Comparison of ENCODE assay signal across 8 cellular contexts in genomic region chr2:240983361-240983995, GRCh38. TPM values are rescaled to one million over a fixed set of nuclear protein-coding genes. Genes with fewer than 3 reads are reported as not detected.
A peak's percentile ranks its signal among the peaks of the same experiment; 100 is the strongest.
DNase-seq lines count a peak whose midpoint lies in the region; TF ChIP-seq lines count a peak whose summit lies in the region.

No MANE protein-coding gene starts in this region.

- H3K27me3 ChIP-seq in ascending aorta (no peaks in the 10 kb centered on the region), stomach (peaks cover 0 to 34% (median 0%) of the 10 kb centered on the region in 3 donors)

- intact Hi-C loops in ascending aorta (cut with DNase I) = no loop called here
- intact Hi-C loops in stomach (cut with DNase I; ENCODE audit: low total_unique reads) = no loop called here

- DNase-seq in NCI-H2029 (lab: John Stamatoyannopoulos, UW) (peak; percentile 27), NCI-H2029 treated with DMSO at 0.1 percent for 48 hours (lab: John Stamatoyannopoulos, UW) (no peak), NCI-H526 treated with DMSO at 0.1 percent for 48 hours (lab: John Stamatoyannopoulos, UW) (peak; percentile 42), ascending aorta (ENCODE audit: low spot score in 2 of 2) (peak; percentile 7 to 58), islet precursor cell (peak; percentile 84), stomach (peak; percentile 50), hepatic stellate cell (ENCODE audit: low spot score) (no peak), middle frontal gyrus (ENCODE audit: extremely low spot score, low spot score) (no peak)

- no peak for TF ChIP-seq EP300 in stomach (IDR thresholded peaks at IDR 0.05)

- H3K27ac ChIP-seq in ascending aorta (no peak overlapping the region), stomach (no peak overlapping the region)

- H3K9me3 ChIP-seq in ascending aorta (no peaks in the 10 kb centered on the region), stomach (no peaks in the 10 kb centered on the region)

- no peak for TF ChIP-seq POLR2A in stomach (IDR thresholded peaks at IDR 0.05)

- peaks cover 16 to 30% of the 10 kb centered on the region in 2 donors for H3K4me1 ChIP-seq in ascending aorta
- peaks cover 14 to 30% (median 23%) of the 10 kb centered on the region in 4 donors for H3K4me1 ChIP-seq in stomach

- no peaks in the 10 kb centered on the region for H3K36me3 ChIP-seq in ascending aorta
- no peaks in the 10 kb centered on the region for H3K36me3 ChIP-seq in stomach

- TF ChIP-seq CTCF in ascending aorta (IDR thresholded peaks at IDR 0.05) (peak; percentile 54 to 73 (median 61)), stomach (IDR thresholded peaks at IDR 0.05) (peak in 4 of 7 experiments; percentile 13 to 50 (median 36))

- no peak overlapping the region for H3K4me3 ChIP-seq in ascending aorta
- peak overlapping the region in 1 of 4 donors; percentile 15 for H3K4me3 ChIP-seq in stomach

- 5 to 28% (median 8%) methylated on average over 4 to 45 of the region's 45 CpGs for WGBS in stomach, 5 donors

RNA-seq across cellular contexts. Expression of gene SNED1, which starts 14.9 kb away (rescaled TPM):
- 84.3 TPM for total RNA-seq in ascending aorta
- 100 to 1,000 TPM in 1 of 5 donors, 10 to 100 TPM in 4; 11.4 to 106 (median 22.7) TPM for total RNA-seq in stomach
- 1 to 10 TPM; 2.0 to 2.7 (median 2.3) TPM for polyA plus RNA-seq in stomach

Comparison
In these comparisons a context has a peak if more than half of its experiments do, and no peak if none do; other contexts are left out.
1. DNase-seq: peak in NCI-H2029 (single experiment), NCI-H526 treated with DMSO at 0.1 percent for 48 hours (single experiment), ascending aorta (2 of 2), islet precursor cell (single experiment) and stomach (single experiment); none in NCI-H2029 treated with DMSO at 0.1 percent for 48 hours (single experiment), hepatic stellate cell (single experiment) and middle frontal gyrus (single experiment).